2 cellular contexts compared by ENCODE assay signal in the genomic region with DNA sequence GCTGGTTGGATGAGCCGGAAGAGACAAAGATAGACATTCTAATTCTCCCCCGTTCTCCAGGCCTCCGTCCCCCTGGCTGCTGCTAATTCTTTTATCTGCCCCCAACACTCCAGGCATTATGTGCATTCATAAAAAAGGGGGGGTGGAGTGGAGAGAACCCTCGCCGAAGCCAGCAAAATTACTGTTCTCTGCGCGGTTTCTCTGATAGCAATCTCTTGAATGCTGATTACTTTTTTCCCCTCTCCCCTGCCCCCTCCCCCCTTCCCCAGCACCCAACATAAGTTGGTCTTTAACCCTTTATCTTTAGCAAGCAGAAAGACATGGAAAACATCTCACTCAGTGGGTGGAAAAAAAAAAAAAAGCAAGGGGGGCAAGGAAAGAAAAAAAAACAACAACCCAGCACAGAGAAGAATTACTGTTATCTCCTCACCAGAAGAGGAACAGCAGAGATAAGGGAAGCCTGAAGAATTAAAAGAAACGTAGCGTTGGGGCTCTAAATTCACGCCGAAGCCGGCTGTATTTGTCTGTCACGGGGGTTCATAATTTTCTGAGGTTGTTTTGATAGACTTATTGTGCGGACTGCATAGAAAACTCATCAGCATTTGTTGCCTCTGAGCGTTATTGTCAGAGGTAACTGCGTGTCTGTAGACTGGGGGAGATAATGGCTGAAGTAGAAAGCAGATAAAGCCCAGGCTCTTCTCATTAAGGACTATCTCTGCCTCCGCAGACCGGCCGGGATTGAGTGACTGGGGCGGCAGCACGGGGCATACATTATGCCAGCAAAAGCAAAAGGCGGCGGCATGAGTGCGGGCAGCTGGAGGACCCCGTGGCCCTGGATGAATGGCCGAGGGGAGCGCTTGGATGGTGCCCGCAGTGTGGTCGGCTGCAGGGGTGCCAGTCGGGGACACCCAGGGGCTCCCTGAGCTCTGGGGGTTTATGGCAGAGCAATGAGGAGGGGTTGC.
A peak's percentile ranks its signal among the peaks of the same experiment; 100 is the strongest.
TF ChIP-seq lines count a peak whose summit lies in the region.

No MANE protein-coding gene starts in this region.

TF ChIP-seq in HEK293, 187 proteins besides CTCF, POLR2A, EP300 and RAD21 (continued from another document):
- TF ChIP-seq, protein P1, sequence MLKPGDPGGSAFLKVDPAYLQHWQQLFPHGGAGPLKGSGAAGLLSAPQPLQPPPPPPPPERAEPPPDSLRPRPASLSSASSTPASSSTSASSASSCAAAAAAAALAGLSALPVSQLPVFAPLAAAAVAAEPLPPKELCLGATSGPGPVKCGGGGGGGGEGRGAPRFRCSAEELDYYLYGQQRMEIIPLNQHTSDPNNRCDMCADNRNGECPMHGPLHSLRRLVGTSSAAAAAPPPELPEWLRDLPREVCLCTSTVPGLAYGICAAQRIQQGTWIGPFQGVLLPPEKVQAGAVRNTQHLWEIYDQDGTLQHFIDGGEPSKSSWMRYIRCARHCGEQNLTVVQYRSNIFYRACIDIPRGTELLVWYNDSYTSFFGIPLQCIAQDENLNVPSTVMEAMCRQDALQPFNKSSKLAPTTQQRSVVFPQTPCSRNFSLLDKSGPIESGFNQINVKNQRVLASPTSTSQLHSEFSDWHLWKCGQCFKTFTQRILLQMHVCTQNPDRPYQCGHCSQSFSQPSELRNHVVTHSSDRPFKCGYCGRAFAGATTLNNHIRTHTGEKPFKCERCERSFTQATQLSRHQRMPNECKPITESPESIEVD (tag by site-specific recombination; IDR thresholded peaks at IDR 0.05), result no peak
- TF ChIP-seq ZNF48 (tag by site-specific recombination; IDR thresholded peaks at IDR 0.05) (no peak), ZNF544 (tag by site-specific recombination; IDR thresholded peaks at IDR 0.05) (no peak), SCRT2 (tag by site-specific recombination; IDR thresholded peaks at IDR 0.05) (no peak), MEIS1 (CRISPR knock-in tag; IDR thresholded peaks at IDR 0.05; ENCODE audit: borderline replicate concordance) (no peak), IKZF3 (tag by site-specific recombination; IDR thresholded peaks at IDR 0.05) (no peak), SP2 (tag by site-specific recombination; IDR thresholded peaks at IDR 0.05) (no peak), ZFP69B (tag by site-specific recombination; IDR thresholded peaks at IDR 0.05) (no peak), ZBTB48 (tag by site-specific recombination; IDR thresholded peaks at IDR 0.05) (no peak), ZBTB20 (tag by site-specific recombination; IDR thresholded peaks at IDR 0.05) (no peak)
- TF ChIP-seq, protein P2, sequence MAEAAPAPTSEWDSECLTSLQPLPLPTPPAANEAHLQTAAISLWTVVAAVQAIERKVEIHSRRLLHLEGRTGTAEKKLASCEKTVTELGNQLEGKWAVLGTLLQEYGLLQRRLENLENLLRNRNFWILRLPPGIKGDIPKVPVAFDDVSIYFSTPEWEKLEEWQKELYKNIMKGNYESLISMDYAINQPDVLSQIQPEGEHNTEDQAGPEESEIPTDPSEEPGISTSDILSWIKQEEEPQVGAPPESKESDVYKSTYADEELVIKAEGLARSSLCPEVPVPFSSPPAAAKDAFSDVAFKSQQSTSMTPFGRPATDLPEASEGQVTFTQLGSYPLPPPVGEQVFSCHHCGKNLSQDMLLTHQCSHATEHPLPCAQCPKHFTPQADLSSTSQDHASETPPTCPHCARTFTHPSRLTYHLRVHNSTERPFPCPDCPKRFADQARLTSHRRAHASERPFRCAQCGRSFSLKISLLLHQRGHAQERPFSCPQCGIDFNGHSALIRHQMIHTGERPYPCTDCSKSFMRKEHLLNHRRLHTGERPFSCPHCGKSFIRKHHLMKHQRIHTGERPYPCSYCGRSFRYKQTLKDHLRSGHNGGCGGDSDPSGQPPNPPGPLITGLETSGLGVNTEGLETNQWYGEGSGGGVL (tag by site-specific recombination; IDR thresholded peaks at IDR 0.05), result 0 out of 2 replicates have a peak, but pooled peaks have one; percentile 9
- TF ChIP-seq, protein P3, sequence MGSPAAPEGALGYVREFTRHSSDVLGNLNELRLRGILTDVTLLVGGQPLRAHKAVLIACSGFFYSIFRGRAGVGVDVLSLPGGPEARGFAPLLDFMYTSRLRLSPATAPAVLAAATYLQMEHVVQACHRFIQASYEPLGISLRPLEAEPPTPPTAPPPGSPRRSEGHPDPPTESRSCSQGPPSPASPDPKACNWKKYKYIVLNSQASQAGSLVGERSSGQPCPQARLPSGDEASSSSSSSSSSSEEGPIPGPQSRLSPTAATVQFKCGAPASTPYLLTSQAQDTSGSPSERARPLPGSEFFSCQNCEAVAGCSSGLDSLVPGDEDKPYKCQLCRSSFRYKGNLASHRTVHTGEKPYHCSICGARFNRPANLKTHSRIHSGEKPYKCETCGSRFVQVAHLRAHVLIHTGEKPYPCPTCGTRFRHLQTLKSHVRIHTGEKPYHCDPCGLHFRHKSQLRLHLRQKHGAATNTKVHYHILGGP (tag by site-specific recombination; IDR thresholded peaks at IDR 0.05), result no peak
- TF ChIP-seq, protein P4, sequence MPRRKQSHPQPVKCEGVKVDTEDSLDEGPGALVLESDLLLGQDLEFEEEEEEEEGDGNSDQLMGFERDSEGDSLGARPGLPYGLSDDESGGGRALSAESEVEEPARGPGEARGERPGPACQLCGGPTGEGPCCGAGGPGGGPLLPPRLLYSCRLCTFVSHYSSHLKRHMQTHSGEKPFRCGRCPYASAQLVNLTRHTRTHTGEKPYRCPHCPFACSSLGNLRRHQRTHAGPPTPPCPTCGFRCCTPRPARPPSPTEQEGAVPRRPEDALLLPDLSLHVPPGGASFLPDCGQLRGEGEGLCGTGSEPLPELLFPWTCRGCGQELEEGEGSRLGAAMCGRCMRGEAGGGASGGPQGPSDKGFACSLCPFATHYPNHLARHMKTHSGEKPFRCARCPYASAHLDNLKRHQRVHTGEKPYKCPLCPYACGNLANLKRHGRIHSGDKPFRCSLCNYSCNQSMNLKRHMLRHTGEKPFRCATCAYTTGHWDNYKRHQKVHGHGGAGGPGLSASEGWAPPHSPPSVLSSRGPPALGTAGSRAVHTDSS (tag by site-specific recombination; IDR thresholded peaks at IDR 0.05), result no peak
- TF ChIP-seq, protein P5, sequence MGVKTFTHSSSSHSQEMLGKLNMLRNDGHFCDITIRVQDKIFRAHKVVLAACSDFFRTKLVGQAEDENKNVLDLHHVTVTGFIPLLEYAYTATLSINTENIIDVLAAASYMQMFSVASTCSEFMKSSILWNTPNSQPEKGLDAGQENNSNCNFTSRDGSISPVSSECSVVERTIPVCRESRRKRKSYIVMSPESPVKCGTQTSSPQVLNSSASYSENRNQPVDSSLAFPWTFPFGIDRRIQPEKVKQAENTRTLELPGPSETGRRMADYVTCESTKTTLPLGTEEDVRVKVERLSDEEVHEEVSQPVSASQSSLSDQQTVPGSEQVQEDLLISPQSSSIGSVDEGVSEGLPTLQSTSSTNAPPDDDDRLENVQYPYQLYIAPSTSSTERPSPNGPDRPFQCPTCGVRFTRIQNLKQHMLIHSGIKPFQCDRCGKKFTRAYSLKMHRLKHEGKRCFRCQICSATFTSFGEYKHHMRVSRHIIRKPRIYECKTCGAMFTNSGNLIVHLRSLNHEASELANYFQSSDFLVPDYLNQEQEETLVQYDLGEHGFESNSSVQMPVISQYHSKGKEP (tag by site-specific recombination; IDR thresholded peaks at IDR 0.05), result no peak

TF ChIP-seq in SK-N-SH, 30 proteins besides CTCF, POLR2A, EP300 and RAD21 (continued from another document):
- TF ChIP-seq, protein P6, sequence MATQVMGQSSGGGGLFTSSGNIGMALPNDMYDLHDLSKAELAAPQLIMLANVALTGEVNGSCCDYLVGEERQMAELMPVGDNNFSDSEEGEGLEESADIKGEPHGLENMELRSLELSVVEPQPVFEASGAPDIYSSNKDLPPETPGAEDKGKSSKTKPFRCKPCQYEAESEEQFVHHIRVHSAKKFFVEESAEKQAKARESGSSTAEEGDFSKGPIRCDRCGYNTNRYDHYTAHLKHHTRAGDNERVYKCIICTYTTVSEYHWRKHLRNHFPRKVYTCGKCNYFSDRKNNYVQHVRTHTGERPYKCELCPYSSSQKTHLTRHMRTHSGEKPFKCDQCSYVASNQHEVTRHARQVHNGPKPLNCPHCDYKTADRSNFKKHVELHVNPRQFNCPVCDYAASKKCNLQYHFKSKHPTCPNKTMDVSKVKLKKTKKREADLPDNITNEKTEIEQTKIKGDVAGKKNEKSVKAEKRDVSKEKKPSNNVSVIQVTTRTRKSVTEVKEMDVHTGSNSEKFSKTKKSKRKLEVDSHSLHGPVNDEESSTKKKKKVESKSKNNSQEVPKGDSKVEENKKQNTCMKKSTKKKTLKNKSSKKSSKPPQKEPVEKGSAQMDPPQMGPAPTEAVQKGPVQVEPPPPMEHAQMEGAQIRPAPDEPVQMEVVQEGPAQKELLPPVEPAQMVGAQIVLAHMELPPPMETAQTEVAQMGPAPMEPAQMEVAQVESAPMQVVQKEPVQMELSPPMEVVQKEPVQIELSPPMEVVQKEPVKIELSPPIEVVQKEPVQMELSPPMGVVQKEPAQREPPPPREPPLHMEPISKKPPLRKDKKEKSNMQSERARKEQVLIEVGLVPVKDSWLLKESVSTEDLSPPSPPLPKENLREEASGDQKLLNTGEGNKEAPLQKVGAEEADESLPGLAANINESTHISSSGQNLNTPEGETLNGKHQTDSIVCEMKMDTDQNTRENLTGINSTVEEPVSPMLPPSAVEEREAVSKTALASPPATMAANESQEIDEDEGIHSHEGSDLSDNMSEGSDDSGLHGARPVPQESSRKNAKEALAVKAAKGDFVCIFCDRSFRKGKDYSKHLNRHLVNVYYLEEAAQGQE (IDR thresholded peaks at IDR 0.05; ENCODE audit: low read depth, low read length), result no peak
- TF ChIP-seq GATA2 (CRISPR knock-in tag; IDR thresholded peaks at IDR 0.05) (peak; percentile 93), MXI1 (IDR thresholded peaks at IDR 0.05; ENCODE audit: low read depth, low read length) (peak; percentile 78), MEF2A (IDR thresholded peaks at IDR 0.05; ENCODE audit: borderline replicate concordance, low read depth) (no peak), YY1 (IDR thresholded peaks at IDR 0.05; ENCODE audit: low read depth) (no peak), FOXJ3 (CRISPR knock-in tag; IDR thresholded peaks at IDR 0.05) (peak; percentile 36; the same call in 1 of the 2 replicates), CHD2 (IDR thresholded peaks at IDR 0.05; ENCODE audit: low read length, partially characterized antibody) (peak; percentile 91), RFX5 (IDR thresholded peaks at IDR 0.05; ENCODE audit: low read length) (peak; percentile 59; the same call in 1 of the 2 replicates), RCOR1 (IDR thresholded peaks at IDR 0.05; ENCODE audit: low read length) (peak; percentile 88; the same call in 1 of the 2 replicates), FOSL2 (IDR thresholded peaks at IDR 0.05; ENCODE audit: borderline replicate concordance, low read depth) (no peak), TCF12 (IDR thresholded peaks at IDR 0.05) (0 out of 2 replicates have a peak, but pooled peaks have one; percentile 13), GABPA (IDR thresholded peaks at IDR 0.05; ENCODE audit: low read depth) (no peak)
- TF ChIP-seq, protein P7, sequence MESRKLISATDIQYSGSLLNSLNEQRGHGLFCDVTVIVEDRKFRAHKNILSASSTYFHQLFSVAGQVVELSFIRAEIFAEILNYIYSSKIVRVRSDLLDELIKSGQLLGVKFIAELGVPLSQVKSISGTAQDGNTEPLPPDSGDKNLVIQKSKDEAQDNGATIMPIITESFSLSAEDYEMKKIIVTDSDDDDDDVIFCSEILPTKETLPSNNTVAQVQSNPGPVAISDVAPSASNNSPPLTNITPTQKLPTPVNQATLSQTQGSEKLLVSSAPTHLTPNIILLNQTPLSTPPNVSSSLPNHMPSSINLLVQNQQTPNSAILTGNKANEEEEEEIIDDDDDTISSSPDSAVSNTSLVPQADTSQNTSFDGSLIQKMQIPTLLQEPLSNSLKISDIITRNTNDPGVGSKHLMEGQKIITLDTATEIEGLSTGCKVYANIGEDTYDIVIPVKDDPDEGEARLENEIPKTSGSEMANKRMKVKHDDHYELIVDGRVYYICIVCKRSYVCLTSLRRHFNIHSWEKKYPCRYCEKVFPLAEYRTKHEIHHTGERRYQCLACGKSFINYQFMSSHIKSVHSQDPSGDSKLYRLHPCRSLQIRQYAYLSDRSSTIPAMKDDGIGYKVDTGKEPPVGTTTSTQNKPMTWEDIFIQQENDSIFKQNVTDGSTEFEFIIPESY (IDR thresholded peaks at IDR 0.05; ENCODE audit: borderline replicate concordance, low read depth), result no peak
- TF ChIP-seq, protein P8, sequence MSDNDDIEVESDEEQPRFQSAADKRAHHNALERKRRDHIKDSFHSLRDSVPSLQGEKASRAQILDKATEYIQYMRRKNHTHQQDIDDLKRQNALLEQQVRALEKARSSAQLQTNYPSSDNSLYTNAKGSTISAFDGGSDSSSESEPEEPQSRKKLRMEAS (IDR thresholded peaks at IDR 0.05; ENCODE audit: low read depth), result no peak
